ENCODE assay signal across 1 cellular context in genomic region chr16:89971495-89972243, GRCh38.
A peak's percentile ranks its signal among the peaks of the same experiment; 100 is the strongest.
TF ChIP-seq lines count a peak whose summit lies in the region.

No MANE protein-coding gene starts in this region.

TF ChIP-seq in HepG2, 621 proteins besides CTCF, POLR2A, EP300 and RAD21 (continues in another document):
- TF ChIP-seq ZNF251 (CRISPR knock-in tag; IDR thresholded peaks at IDR 0.05) (no peak), ZSCAN9 (CRISPR knock-in tag; IDR thresholded peaks at IDR 0.05; ENCODE audit: borderline replicate concordance) (no peak; the same call in 1 of the 2 replicates), ELK4 (CRISPR knock-in tag; IDR thresholded peaks at IDR 0.05; ENCODE audit: borderline replicate concordance) (no peak), ZFP41 (CRISPR knock-in tag; IDR thresholded peaks at IDR 0.05; ENCODE audit: borderline replicate concordance) (no peak), ZNF547 (CRISPR knock-in tag; IDR thresholded peaks at IDR 0.05) (no peak), TBX3 (IDR thresholded peaks at IDR 0.05; ENCODE audit: borderline replicate concordance) (no peak), KLF6 (CRISPR knock-in tag; IDR thresholded peaks at IDR 0.05) (no peak), RCOR2 (CRISPR knock-in tag; IDR thresholded peaks at IDR 0.05) (no peak), ZNF614 (CRISPR knock-in tag; IDR thresholded peaks at IDR 0.05; ENCODE audit: borderline replicate concordance) (no peak; the same call in 1 of the 2 replicates), ZBTB38 (CRISPR knock-in tag; IDR thresholded peaks at IDR 0.05) (peak; percentile 96), ZNF562 (CRISPR knock-in tag; IDR thresholded peaks at IDR 0.05; ENCODE audit: borderline replicate concordance) (no peak), ZNF598 (CRISPR knock-in tag; IDR thresholded peaks at IDR 0.05; ENCODE audit: borderline replicate concordance) (peak; percentile 18; the same call in 1 of the 2 replicates), PAX8 (CRISPR knock-in tag; IDR thresholded peaks at IDR 0.05; ENCODE audit: borderline replicate concordance) (0 out of 2 replicates have a peak, but pooled peaks have one; percentile 73), ERF (CRISPR knock-in tag; IDR thresholded peaks at IDR 0.05) (no peak), SRSF9 (IDR thresholded peaks at IDR 0.05; ENCODE audit: borderline replicate concordance, insufficient read depth, low read depth, low read length, poor library complexity, severe bottlenecking) (no peak), ZNF672 (CRISPR knock-in tag; IDR thresholded peaks at IDR 0.05) (no peak), ZNF383 (CRISPR knock-in tag; IDR thresholded peaks at IDR 0.05; ENCODE audit: borderline replicate concordance) (no peak), SP2 (CRISPR knock-in tag; IDR thresholded peaks at IDR 0.05) (peak; percentile 48; the same call in 1 of the 2 replicates), ZNF709 (CRISPR knock-in tag; IDR thresholded peaks at IDR 0.05) (peak; percentile 57; the same call in 1 of the 2 replicates), KLF15 (CRISPR knock-in tag; IDR thresholded peaks at IDR 0.05; ENCODE audit: borderline replicate concordance) (0 out of 2 replicates have a peak, but pooled peaks have one; percentile 42), FOXO1 (CRISPR knock-in tag; IDR thresholded peaks at IDR 0.05) (no peak), FIP1L1 (IDR thresholded peaks at IDR 0.05; ENCODE audit: borderline replicate concordance, insufficient read depth, low read depth, low read length) (no peak), ZFP82 (CRISPR knock-in tag; IDR thresholded peaks at IDR 0.05; ENCODE audit: borderline replicate concordance) (no peak), KLF9 (CRISPR knock-in tag; IDR thresholded peaks at IDR 0.05; ENCODE audit: low read depth) (no peak), SALL2 (CRISPR knock-in tag; IDR thresholded peaks at IDR 0.05) (no peak), ZNF331 (CRISPR knock-in tag; IDR thresholded peaks at IDR 0.05) (no peak; the same call in 1 of the 2 replicates), CHD4 (IDR thresholded peaks at IDR 0.05; ENCODE audit: borderline replicate concordance, low read length) (no peak), ZNF407 (CRISPR knock-in tag; IDR thresholded peaks at IDR 0.05; ENCODE audit: not compliant biosample characterization) (no peak), NFIC (IDR thresholded peaks at IDR 0.05; ENCODE audit: low read length) (no peak), XRCC5 (optimal IDR thresholded peaks at IDR 0.05; ENCODE audit: low read length) (no peak), TAF1 (CRISPR knock-in tag; IDR thresholded peaks at IDR 0.05) (no peak)
- TF ChIP-seq, protein P1, sequence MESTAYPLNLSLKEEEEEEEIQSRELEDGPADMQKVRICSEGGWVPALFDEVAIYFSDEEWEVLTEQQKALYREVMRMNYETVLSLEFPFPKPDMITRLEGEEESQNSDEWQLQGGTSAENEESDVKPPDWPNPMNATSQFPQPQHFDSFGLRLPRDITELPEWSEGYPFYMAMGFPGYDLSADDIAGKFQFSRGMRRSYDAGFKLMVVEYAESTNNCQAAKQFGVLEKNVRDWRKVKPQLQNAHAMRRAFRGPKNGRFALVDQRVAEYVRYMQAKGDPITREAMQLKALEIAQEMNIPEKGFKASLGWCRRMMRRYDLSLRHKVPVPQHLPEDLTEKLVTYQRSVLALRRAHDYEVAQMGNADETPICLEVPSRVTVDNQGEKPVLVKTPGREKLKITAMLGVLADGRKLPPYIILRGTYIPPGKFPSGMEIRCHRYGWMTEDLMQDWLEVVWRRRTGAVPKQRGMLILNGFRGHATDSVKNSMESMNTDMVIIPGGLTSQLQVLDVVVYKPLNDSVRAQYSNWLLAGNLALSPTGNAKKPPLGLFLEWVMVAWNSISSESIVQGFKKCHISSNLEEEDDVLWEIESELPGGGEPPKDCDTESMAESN (CRISPR knock-in tag; conservative IDR thresholded peaks at IDR 0.05) = 0 out of 2 replicates have a peak, but pooled peaks have one; percentile 72
- TF ChIP-seq, protein P2, sequence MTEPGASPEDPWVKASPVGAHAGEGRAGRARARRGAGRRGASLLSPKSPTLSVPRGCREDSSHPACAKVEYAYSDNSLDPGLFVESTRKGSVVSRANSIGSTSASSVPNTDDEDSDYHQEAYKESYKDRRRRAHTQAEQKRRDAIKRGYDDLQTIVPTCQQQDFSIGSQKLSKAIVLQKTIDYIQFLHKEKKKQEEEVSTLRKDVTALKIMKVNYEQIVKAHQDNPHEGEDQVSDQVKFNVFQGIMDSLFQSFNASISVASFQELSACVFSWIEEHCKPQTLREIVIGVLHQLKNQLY (CRISPR knock-in tag; IDR thresholded peaks at IDR 0.05) = no peak
- TF ChIP-seq, protein P3, sequence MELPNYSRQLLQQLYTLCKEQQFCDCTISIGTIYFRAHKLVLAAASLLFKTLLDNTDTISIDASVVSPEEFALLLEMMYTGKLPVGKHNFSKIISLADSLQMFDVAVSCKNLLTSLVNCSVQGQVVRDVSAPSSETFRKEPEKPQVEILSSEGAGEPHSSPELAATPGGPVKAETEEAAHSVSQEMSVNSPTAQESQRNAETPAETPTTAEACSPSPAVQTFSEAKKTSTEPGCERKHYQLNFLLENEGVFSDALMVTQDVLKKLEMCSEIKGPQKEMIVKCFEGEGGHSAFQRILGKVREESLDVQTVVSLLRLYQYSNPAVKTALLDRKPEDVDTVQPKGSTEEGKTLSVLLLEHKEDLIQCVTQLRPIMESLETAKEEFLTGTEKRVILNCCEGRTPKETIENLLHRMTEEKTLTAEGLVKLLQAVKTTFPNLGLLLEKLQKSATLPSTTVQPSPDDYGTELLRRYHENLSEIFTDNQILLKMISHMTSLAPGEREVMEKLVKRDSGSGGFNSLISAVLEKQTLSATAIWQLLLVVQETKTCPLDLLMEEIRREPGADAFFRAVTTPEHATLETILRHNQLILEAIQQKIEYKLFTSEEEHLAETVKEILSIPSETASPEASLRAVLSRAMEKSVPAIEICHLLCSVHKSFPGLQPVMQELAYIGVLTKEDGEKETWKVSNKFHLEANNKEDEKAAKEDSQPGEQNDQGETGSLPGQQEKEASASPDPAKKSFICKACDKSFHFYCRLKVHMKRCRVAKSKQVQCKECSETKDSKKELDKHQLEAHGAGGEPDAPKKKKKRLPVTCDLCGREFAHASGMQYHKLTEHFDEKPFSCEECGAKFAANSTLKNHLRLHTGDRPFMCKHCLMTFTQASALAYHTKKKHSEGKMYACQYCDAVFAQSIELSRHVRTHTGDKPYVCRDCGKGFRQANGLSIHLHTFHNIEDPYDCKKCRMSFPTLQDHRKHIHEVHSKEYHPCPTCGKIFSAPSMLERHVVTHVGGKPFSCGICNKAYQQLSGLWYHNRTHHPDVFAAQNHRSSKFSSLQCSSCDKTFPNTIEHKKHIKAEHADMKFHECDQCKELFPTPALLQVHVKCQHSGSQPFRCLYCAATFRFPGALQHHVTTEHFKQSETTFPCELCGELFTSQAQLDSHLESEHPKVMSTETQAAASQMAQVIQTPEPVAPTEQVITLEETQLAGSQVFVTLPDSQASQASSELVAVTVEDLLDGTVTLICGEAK (IDR thresholded peaks at IDR 0.05) = no peak
- TF ChIP-seq, protein P3 (CRISPR knock-in tag; IDR thresholded peaks at IDR 0.05) = peak; percentile 59; the same call in 1 of the 2 replicates
- TF ChIP-seq, protein P4, sequence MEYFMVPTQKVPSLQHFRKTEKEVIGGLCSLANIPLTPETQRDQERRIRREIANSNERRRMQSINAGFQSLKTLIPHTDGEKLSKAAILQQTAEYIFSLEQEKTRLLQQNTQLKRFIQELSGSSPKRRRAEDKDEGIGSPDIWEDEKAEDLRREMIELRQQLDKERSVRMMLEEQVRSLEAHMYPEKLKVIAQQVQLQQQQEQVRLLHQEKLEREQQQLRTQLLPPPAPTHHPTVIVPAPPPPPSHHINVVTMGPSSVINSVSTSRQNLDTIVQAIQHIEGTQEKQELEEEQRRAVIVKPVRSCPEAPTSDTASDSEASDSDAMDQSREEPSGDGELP (IDR thresholded peaks at IDR 0.05; ENCODE audit: borderline replicate concordance, low read depth) = peak; percentile 40; the same call in 1 of the 2 replicates
- TF ChIP-seq, protein P5, sequence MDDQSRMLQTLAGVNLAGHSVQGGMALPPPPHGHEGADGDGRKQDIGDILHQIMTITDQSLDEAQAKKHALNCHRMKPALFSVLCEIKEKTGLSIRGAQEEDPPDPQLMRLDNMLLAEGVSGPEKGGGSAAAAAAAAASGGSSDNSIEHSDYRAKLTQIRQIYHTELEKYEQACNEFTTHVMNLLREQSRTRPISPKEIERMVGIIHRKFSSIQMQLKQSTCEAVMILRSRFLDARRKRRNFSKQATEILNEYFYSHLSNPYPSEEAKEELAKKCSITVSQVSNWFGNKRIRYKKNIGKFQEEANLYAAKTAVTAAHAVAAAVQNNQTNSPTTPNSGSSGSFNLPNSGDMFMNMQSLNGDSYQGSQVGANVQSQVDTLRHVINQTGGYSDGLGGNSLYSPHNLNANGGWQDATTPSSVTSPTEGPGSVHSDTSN (CRISPR knock-in tag; IDR thresholded peaks at IDR 0.05; ENCODE audit: borderline replicate concordance) = 0 out of 2 replicates have a peak, but pooled peaks have one; percentile 48
